Comparison of ENCODE assay signal across 8 cellular contexts in the genomic region with DNA sequence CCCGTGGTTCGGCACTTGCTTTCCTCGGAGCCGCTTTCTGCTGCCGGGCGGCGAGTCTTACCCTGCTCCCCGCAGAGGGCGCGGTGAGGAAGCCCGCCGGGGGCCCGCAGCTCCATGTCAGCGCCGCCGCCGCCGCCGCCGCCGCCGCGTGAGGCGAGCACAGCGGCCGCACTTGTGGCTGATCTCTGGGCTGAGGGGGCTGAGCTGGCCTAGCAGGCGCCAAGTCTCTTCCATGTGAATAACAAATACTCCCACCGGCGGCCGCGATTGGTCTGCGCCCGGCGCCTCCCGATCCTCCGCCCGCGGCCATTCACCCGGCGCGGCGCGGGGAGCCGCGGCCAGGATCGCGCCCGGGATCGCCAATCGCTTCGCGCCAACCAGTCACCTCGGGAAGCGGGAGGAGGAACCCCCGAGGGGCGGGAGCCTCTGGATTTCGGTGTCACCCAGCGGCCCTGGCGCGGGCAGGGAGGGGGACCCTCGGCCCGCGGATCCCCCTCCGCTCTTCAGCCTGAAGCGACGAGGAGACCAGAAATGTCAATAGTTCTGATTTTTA. TPM values are rescaled to one million over a fixed set of nuclear protein-coding genes. Genes with fewer than 3 reads are reported as not detected.
DNase-seq lines count a peak whose midpoint lies in the region; ATAC-seq and TF ChIP-seq lines count a peak whose summit lies in the region.

A gene (minus strand): TSS at position 206 of the 553 bp plus-strand sequence.

- H3K9me3 Mint-ChIP-seq in HFFc6, result no peaks in the 10 kb centered on the region
- H3K9me3 Mint-ChIP-seq in activated naive CD8-positive, alpha-beta T cell treated with anti-CD3 and anti-CD28 coated beads, Interleukin-2, amount 50 U/mL, for 24 hours, result no peaks in the 10 kb centered on the region

- DNase-seq in EL (peak; percentile 42), HFFc6 (no peak), NCI-H526 treated with DMSO at 0.1 percent for 48 hours (lab: John Stamatoyannopoulos, UW) (peak; percentile 45), left ventricle myocardium inferior (peak; percentile 27)
- peak; percentile 21 for DNase-seq in activated naive CD8-positive, alpha-beta T cell treated with anti-CD3 and anti-CD28 coated beads, Interleukin-2, amount 50 U/mL, for 24 hours

- H2AFZ ChIP-seq in parathyroid adenoma, result peak within 1 kb of the TSS; percentile 100

- H3K36me3 ChIP-seq in left ventricle myocardium inferior (no peaks in the 10 kb centered on the region), parathyroid adenoma (ENCODE audit: control insufficient read depth, insufficient read depth, low read length) (no peaks in the 10 kb centered on the region)

- peaks cover 6% of the 10 kb centered on the region; the same call in 1 of the 2 replicates for H3K4me1 Mint-ChIP-seq in HFFc6 (ENCODE audit: low read depth)
- H3K4me1 Mint-ChIP-seq in activated naive CD8-positive, alpha-beta T cell treated with anti-CD3 and anti-CD28 coated beads, Interleukin-2, amount 50 U/mL, for 24 hours, result peaks cover 14% of the 10 kb centered on the region

- H3K4me1 ChIP-seq in left ventricle myocardium inferior (peaks cover 36% of the 10 kb centered on the region), parathyroid adenoma (peaks cover 4% of the 10 kb centered on the region)

- H3K4me3 ChIP-seq in left ventricle myocardium inferior (peak within 1 kb of the TSS; percentile 85), parathyroid adenoma (ENCODE audit: low read depth, low read length) (peak within 1 kb of the TSS; percentile 69)

- peaks cover 92% of the 10 kb centered on the region for H3K27me3 ChIP-seq in left ventricle myocardium inferior (ENCODE audit: low read depth)
- no peaks in the 10 kb centered on the region for H3K27me3 ChIP-seq in parathyroid adenoma (ENCODE audit: control insufficient read depth, insufficient read depth, low read length)

- H3K27ac ChIP-seq in left ventricle myocardium inferior (replicated peaks) (no peak within 1 kb of the TSS), parathyroid adenoma (peak within 1 kb of the TSS; percentile 18)

- H3K9me3 ChIP-seq in left ventricle myocardium inferior (replicated peaks) (no peaks in the 10 kb centered on the region), parathyroid adenoma (ENCODE audit: control insufficient read depth, low read length) (no peaks in the 10 kb centered on the region)

- intact Hi-C loops in left ventricle myocardium inferior (cut with micrococcal nuclease), result no loop called here

- peak within 1 kb of the TSS; percentile 61 for H3K9ac ChIP-seq in parathyroid adenoma

- peak within 1 kb of the TSS; percentile 89 for H3K4me3 Mint-ChIP-seq in HFFc6
- H3K4me3 Mint-ChIP-seq in activated naive CD8-positive, alpha-beta T cell treated with anti-CD3 and anti-CD28 coated beads, Interleukin-2, amount 50 U/mL, for 24 hours, result peak within 1 kb of the TSS; percentile 75

- H3K4me2 ChIP-seq in parathyroid adenoma (ENCODE audit: low read length), result peak within 1 kb of the TSS; percentile 96

- ATAC-seq in activated naive CD8-positive, alpha-beta T cell treated with anti-CD3 and anti-CD28 coated beads, Interleukin-2, amount 50 U/mL, for 24 hours, result no peak
- ATAC-seq in HG03139 (IDR thresholded peaks at IDR 0.05; ENCODE audit: unreplicated experiment) (no peak), HG03521 (IDR thresholded peaks at IDR 0.05; ENCODE audit: unreplicated experiment) (no peak)

- no peak within 1 kb of the TSS for H3K27ac Mint-ChIP-seq in HFFc6
- no peak within 1 kb of the TSS for H3K27ac Mint-ChIP-seq in activated naive CD8-positive, alpha-beta T cell treated with anti-CD3 and anti-CD28 coated beads, Interleukin-2, amount 50 U/mL, for 24 hours

- TF ChIP-seq CTCF in HFFc6 (IDR thresholded peaks at IDR 0.05), result no peak
- TF ChIP-seq CTCF in left ventricle myocardium inferior (IDR thresholded peaks at IDR 0.05; ENCODE audit: borderline replicate concordance), result peak; percentile 18
- no peak for TF ChIP-seq CTCF in parathyroid adenoma (IDR thresholded peaks at IDR 0.05)

- H3K36me3 Mint-ChIP-seq in HFFc6 (ENCODE audit: low read depth), result no peaks in the 10 kb centered on the region
- H3K36me3 Mint-ChIP-seq in activated naive CD8-positive, alpha-beta T cell treated with anti-CD3 and anti-CD28 coated beads, Interleukin-2, amount 50 U/mL, for 24 hours (ENCODE audit: low read depth), result no peaks in the 10 kb centered on the region

- peaks cover 30% of the 10 kb centered on the region for H3K27me3 Mint-ChIP-seq in HFFc6 (ENCODE audit: insufficient read depth)
- peaks cover 78% of the 10 kb centered on the region for H3K27me3 Mint-ChIP-seq in activated naive CD8-positive, alpha-beta T cell treated with anti-CD3 and anti-CD28 coated beads, Interleukin-2, amount 50 U/mL, for 24 hours

- no peaks in the 10 kb centered on the region for H3K79me2 ChIP-seq in parathyroid adenoma

RNA-seq across cellular contexts. Expression of the gene that starts here (rescaled TPM):
- total RNA-seq in HFFc6 (2021; fragmentation: NEBNext Ultra II Directional; extraction: Animal tissue kit (Norgen Biotek cat#: 25700)), result not detected
- 0.69 TPM for total RNA-seq in left ventricle myocardium inferior

Comparison
In these comparisons a context has a peak if more than half of its experiments do, and no peak if none do; other contexts are left out.
1. Peak in DNase-seq and H3K4me3 ChIP-seq in left ventricle myocardium inferior; RNA of the gene not detected or under 1 TPM.